In the genomic region with DNA sequence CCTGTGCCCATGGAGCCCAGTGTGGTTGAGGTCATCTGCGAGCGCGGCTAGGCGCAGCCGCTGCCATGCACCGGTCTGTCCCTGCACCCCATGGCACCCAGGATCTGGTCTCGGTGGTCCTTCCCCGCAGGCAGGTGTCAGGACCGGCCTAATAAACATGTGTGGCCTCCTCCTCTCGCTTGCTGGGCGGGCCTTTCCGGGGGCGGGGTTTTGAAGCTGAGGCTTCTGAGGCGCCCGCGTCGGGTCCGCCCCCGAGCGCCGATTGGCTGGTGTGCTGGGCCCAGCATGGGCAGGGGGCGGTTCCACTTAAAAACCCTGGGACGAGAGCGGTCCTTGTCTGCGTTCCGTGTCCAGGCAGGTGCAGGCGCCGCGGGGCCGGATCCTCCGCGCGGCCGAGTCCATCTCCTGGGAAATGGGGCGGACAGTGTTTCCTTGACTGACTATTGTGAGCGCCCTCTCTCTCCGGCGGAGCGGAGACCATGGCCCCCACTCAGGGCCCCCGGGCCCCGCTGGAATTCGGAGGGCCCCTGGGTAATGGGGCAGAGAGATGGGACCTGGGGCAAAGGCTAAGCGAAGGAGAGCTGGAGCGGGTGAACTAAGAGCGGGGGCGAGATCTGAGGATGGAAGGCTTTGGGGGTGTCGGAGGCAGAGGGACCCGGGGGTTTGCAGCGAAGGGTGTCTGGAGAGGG, we compare ENCODE assay signal across 8 cellular contexts. TPM values are rescaled to one million over a fixed set of nuclear protein-coding genes. Genes with fewer than 3 reads are reported as not detected.
DNase-seq lines count a peak whose midpoint lies in the region; ATAC-seq and TF ChIP-seq lines count a peak whose summit lies in the region.

A gene (plus strand): TSS at position 336 of the 689 bp plus-strand sequence. CDS start 144 bp downstream, at position 480.

- no peaks in the 10 kb centered on the region; the same call in 1 of the 2 replicates for H3K9me3 ChIP-seq in AG04450 (ENCODE audit: control insufficient read depth, insufficient read depth, low read length)

- peak within 1 kb of the TSS; percentile 62 for H3K4me3 ChIP-seq in AG04450 (ENCODE audit: low read depth, low read length)

- POLR2A ChIA-PET in AG04450 (lab: Yijun Ruan, JAX) = interaction anchor here (0.6 to 2.0 kb wide), 3 partner anchors 15 to 141 kb away, joined by 3 to 9 read pairs (median 7); a partner anchor contains a TSS

- no peak within 1 kb of the TSS for H3K27ac ChIP-seq in AG04450 (ENCODE audit: low read depth, low read length)

- ATAC-seq in GM19023 (IDR thresholded peaks at IDR 0.05; ENCODE audit: unreplicated experiment) (peak; percentile 70), HG03439 (IDR thresholded peaks at IDR 0.05; ENCODE audit: unreplicated experiment) (peak; percentile 53), left lobe of liver (peak; percentile 78)

- CTCF ChIA-PET in AG04450 (lab: Charles Lee) = interaction anchor here (0.7 to 5.2 kb wide), 7 partner anchors 9 to 226 kb away, joined by 3 to 48 read pairs (median 4); a partner anchor contains a TSS

- no peak for TF ChIP-seq CTCF in AG04450 (IDR thresholded peaks at IDR 0.05; ENCODE audit: low read depth, low read length)

- DNase-seq in AG04450 (ENCODE audit: low read depth, low spot score) (peak; percentile 70), NCI-H69 (lab: John Stamatoyannopoulos, UW) (peak; percentile 99), dedifferentiated amniotic fluid mesenchymal stem cell (ENCODE audit: extremely low spot score) (peak; percentile 56), left lobe of liver (ENCODE audit: low spot score) (peak; percentile 97)
- peak; percentile 71 to 89 for DNase-seq in activated CD4-positive, alpha-beta T cell treated with anti-CD3 and anti-CD28 coated beads, Interleukin-2, amount 50 U/mL, for 24 hours (ENCODE audit: low read depth in 1 of 2, low spot score in 1 of 2)
- peak; percentile 94 to 96 for DNase-seq in stimulated activated CD4-positive, alpha-beta T cell treated with anti-CD3 and anti-CD28 coated beads, Interleukin-2, amount 100 ng/mL, for 24 hours

- H3K27me3 ChIP-seq in AG04450 (ENCODE audit: control insufficient read depth, insufficient read depth, low read length) = no peaks in the 10 kb centered on the region

RNA-seq across cellular contexts. Expression of the gene that starts here (rescaled TPM):
- 10.3 and 15.1 TPM in 2 replicates for polyA plus RNA-seq in AG04450 (2011; rRNA removed)
- polyA minus RNA-seq in AG04450 (2011; rRNA and poly(A)+ RNA removed) = 11.6 and 20.0 TPM in 2 replicates
- 97.6 TPM for total RNA-seq in left lobe of liver
